31 cellular contexts compared by ENCODE assay signal in the genomic region with DNA sequence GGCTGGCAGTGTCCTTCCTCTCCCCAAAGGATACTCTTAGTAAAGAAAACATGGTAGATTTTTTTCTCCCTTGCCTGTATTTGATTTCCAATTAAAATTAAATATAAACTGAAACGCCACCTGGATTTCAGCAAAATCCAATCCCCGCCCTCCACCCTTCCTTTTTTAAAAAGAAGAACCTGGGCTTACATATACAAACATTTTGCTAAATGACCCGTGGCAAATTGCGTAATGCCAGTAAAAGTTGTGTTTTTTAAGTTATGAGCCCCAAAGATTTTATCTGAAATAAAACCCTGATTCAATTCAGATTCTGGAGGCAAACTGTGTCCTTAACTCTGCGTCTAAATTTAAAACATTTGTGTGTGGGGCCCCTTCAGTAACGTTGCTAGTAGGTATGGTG.
DNase-seq lines count a peak whose midpoint lies in the region; ATAC-seq, FAIRE-seq and TF ChIP-seq lines count a peak whose summit lies in the region.
"Had no signal": no experiment of that assay in that cellular context is flagged by ENCODE, and none has a peak within 500 bp of the region (broad histone marks: within the 10 kb centered on the region; RNA-seq: fewer than 3 reads in every experiment).

No MANE protein-coding gene starts in this region.

- H3K4me3 Mint-ChIP-seq in CD8-positive, alpha-beta T cell: no peak overlapping the region
- H3K4me3 Mint-ChIP-seq in T-helper 17 cell: no peak overlapping the region
- H3K4me3 Mint-ChIP-seq in CD4-positive, alpha-beta T cell: no peak overlapping the region
- H3K4me3 Mint-ChIP-seq: activated naive CD4-positive, alpha-beta T cell treated with anti-CD3 and anti-CD28 coated beads, Interleukin-2, amount 10 ng/mL, durations not matched to agents 7 days and 5 days; activated T-helper 1 cell treated with anti-CD3 and anti-CD28 coated beads, Interleukin-12 subunit alpha, Interleukin-12 subunit beta, Interleukin-2, Interleukin-4 antibody, amounts not matched to agents 30 ng/mL and 10 ng/mL and 1 ng/mL, durations not matched to agents 14 hours and 24 hours and 36 hours; dendritic cell treated with granulocyte-macrophage colony-stimulating factor and Interleukin-4, amounts not matched to agents 40 ng/mL and 50 ng/mL, for 4 days; endodermal cell; memory B cell; neural crest cell had no signal

- peaks cover 24% of the 10 kb centered on the region for H3K4me1 Mint-ChIP-seq in CD8-positive, alpha-beta T cell (ENCODE audit: low read depth)
- H3K4me1 Mint-ChIP-seq in T-helper 17 cell: peaks cover 8% of the 10 kb centered on the region
- H3K4me1 Mint-ChIP-seq in CD4-positive, alpha-beta T cell (ENCODE audit: low read depth): peaks cover 20% of the 10 kb centered on the region
- H3K4me1 Mint-ChIP-seq: neural crest cell had no signal

- no peak for TF ChIP-seq EP300 in HepG2 (IDR thresholded peaks at IDR 0.05; ENCODE audit: low read depth in 2 of 2, low read length in 2 of 2)
- TF ChIP-seq EP300 in HepG2 (CRISPR knock-in tag; IDR thresholded peaks at IDR 0.05; ENCODE audit: borderline replicate concordance): no peak

- peak overlapping the region; percentile 18 for H3K27ac Mint-ChIP-seq in CD8-positive, alpha-beta T cell
- peak overlapping the region; percentile 32 for H3K27ac Mint-ChIP-seq in T-helper 17 cell
- no peak overlapping the region for H3K27ac Mint-ChIP-seq in CD4-positive, alpha-beta T cell
- H3K27ac Mint-ChIP-seq: activated naive CD4-positive, alpha-beta T cell treated with anti-CD3 and anti-CD28 coated beads, Interleukin-2, amount 10 ng/mL, durations not matched to agents 7 days and 5 days; activated T-helper 1 cell treated with anti-CD3 and anti-CD28 coated beads, Interleukin-12 subunit alpha, Interleukin-12 subunit beta, Interleukin-2, Interleukin-4 antibody, amounts not matched to agents 30 ng/mL and 10 ng/mL and 1 ng/mL, durations not matched to agents 14 hours and 24 hours and 36 hours; dendritic cell treated with granulocyte-macrophage colony-stimulating factor and Interleukin-4, amounts not matched to agents 40 ng/mL and 50 ng/mL, for 4 days; endodermal cell; memory B cell; type B pancreatic cell had no signal

- DNase-seq in CD8-positive, alpha-beta T cell: no peak
- DNase-seq in Karpas-422 (no peak), T-helper 17 cell (no peak), HepG2 (ENCODE audit: low spot score) (no peak), NCI-H524 treated with DMSO at 0.1 percent for 48 hours (lab: John Stamatoyannopoulos, UW) (no peak)
- no peak for DNase-seq in central memory CD4-positive, alpha-beta T cell
- DNase-seq in CD4-positive, alpha-beta T cell: no peak
- DNase-seq: activated CD4-positive, CD25-positive, alpha-beta regulatory T cell; activated naive CD4-positive, alpha-beta T cell treated with anti-CD3 and anti-CD28 coated beads, Interleukin-2, amount 10 ng/mL, durations not matched to agents 7 days and 5 days; caudate nucleus; COR-L47; DMS79 treated with DMSO at 0.1 percent for 48 hours; endodermal cell; esophagus squamous epithelium; GF-D8; H7; left cardiac atrium; NCI-H2081 treated with DMSO at 0.1 percent for 48 hours; NCI-H446; Peyer's patch; right cardiac atrium; SIG-M5; spleen had no signal

- no peaks in the 10 kb centered on the region for H3K9me3 Mint-ChIP-seq in CD8-positive, alpha-beta T cell
- H3K9me3 Mint-ChIP-seq in CD4-positive, alpha-beta T cell: no peaks in the 10 kb centered on the region
- H3K9me3 Mint-ChIP-seq: activated naive CD4-positive, alpha-beta T cell treated with anti-CD3 and anti-CD28 coated beads, Interleukin-2, amount 10 ng/mL, durations not matched to agents 7 days and 5 days; activated T-helper 1 cell treated with anti-CD3 and anti-CD28 coated beads, Interleukin-12 subunit alpha, Interleukin-12 subunit beta, Interleukin-2, Interleukin-4 antibody, amounts not matched to agents 30 ng/mL and 10 ng/mL and 1 ng/mL, durations not matched to agents 14 hours and 24 hours and 36 hours; dendritic cell treated with granulocyte-macrophage colony-stimulating factor and Interleukin-4, amounts not matched to agents 40 ng/mL and 50 ng/mL, for 4 days; endodermal cell; memory B cell; neural crest cell; type B pancreatic cell had no signal

- no peak overlapping the region for H3K27ac ChIP-seq in CD8-positive, alpha-beta T cell (ENCODE audit: low read depth, low read length)
- H3K27ac ChIP-seq in Karpas-422 (ENCODE audit: low read length) (peak overlapping the region; percentile 49), HepG2 (ENCODE audit: extremely low read length, insufficient read depth, low read length) (no peak overlapping the region)
- H3K27ac ChIP-seq in CD4-positive, alpha-beta T cell (ENCODE audit: low read depth, low read length): no peak overlapping the region
- H3K27ac ChIP-seq: esophagus squamous epithelium, Peyer's patch had no signal

- H2AFZ ChIP-seq in Karpas-422 (ENCODE audit: low read length) (no peak overlapping the region), HepG2 (ENCODE audit: low read length) (no peak overlapping the region)

- CTCF ChIA-PET in CD8-positive, alpha-beta T cell (lab: Charles Lee): no interaction called here
- CTCF ChIA-PET in HepG2 (lab: Yijun Ruan, JAX; ENCODE audit: low intra/inter-chr PET ratio, low total read pairs): no interaction called here
- CTCF ChIA-PET in CD4-positive, alpha-beta T cell (lab: Charles Lee): no interaction called here

- H4K20me1 ChIP-seq in Karpas-422 (ENCODE audit: insufficient read depth, low read depth, low read length): no peaks in the 10 kb centered on the region
- no peaks in the 10 kb centered on the region for H4K20me1 ChIP-seq in HepG2 (ENCODE audit: insufficient read depth, low read length)

- no peaks in the 10 kb centered on the region for H3K9me3 ChIP-seq in CD8-positive, alpha-beta T cell (ENCODE audit: low read length)
- no peaks in the 10 kb centered on the region for H3K9me3 ChIP-seq in Karpas-422 (ENCODE audit: low read length)
- H3K9me3 ChIP-seq in T-helper 17 cell (ENCODE audit: control insufficient read depth, low read length, poor library complexity, severe bottlenecking): no peaks in the 10 kb centered on the region
- H3K9me3 ChIP-seq in HepG2 (ENCODE audit: low read length): no peaks in the 10 kb centered on the region
- H3K9me3 ChIP-seq in CD4-positive, alpha-beta T cell (ENCODE audit: control insufficient read depth, low read length): no peaks in the 10 kb centered on the region
- H3K9me3 ChIP-seq: esophagus squamous epithelium, Peyer's patch, spleen had no signal

- no peak for TF ChIP-seq POLR2A in HepG2 (IDR thresholded peaks at IDR 0.05; ENCODE audit: insufficient read depth in 1 of 2, low read depth in 2 of 2, low read length in 2 of 2)

- BruUV-seq in HepG2 (replicated peaks; lab: Mats Ljungman, UMichigan): no TSS peak

- H3K4me1 ChIP-seq in CD8-positive, alpha-beta T cell (ENCODE audit: insufficient read depth, low read length): no peaks in the 10 kb centered on the region
- H3K4me1 ChIP-seq in Karpas-422 (ENCODE audit: low read length): peaks cover 40% of the 10 kb centered on the region
- H3K4me1 ChIP-seq in HepG2 (ENCODE audit: insufficient read depth, low read length): peaks cover 16% of the 10 kb centered on the region
- H3K4me1 ChIP-seq: Peyer's patch had no signal

- no peak overlapping the region for H3K9ac ChIP-seq in Karpas-422 (ENCODE audit: low read length)
- H3K9ac ChIP-seq in HepG2 (ENCODE audit: insufficient read depth, low read depth, low read length): no peak overlapping the region

- ATAC-seq in CD8-positive, alpha-beta T cell: no peak
- ATAC-seq in T-helper 17 cell (no peak), HepG2 (no peak), HG03159 (IDR thresholded peaks at IDR 0.05; ENCODE audit: unreplicated experiment) (no peak)
- no peak for ATAC-seq in CD4-positive, alpha-beta T cell (ENCODE audit: poor library complexity)
- ATAC-seq: left cardiac atrium, right cardiac atrium had no signal

- no peaks in the 10 kb centered on the region for H3K9me2 ChIP-seq in Karpas-422 (replicated peaks; ENCODE audit: insufficient read depth, low read length)

- 93% methylated on average over 6 of the region's 6 CpGs for WGBS in HepG2 (ENCODE audit: low lambda C conversion rate)

- no peak overlapping the region for H3K4me2 ChIP-seq in Karpas-422 (ENCODE audit: low read depth, low read length, poor library complexity, severe bottlenecking)
- H3K4me2 ChIP-seq in HepG2 (ENCODE audit: low read depth, low read length): no peak overlapping the region

- in situ Hi-C loops in HepG2 (cut with HindIII; ENCODE audit: extremely low pct_ligation_motif_present, low pct_unique_long_range_greater_than_20kb): no loop called here

- no peak overlapping the region for H3K4me3 ChIP-seq in CD8-positive, alpha-beta T cell (ENCODE audit: low read depth, low read length)
- H3K4me3 ChIP-seq in Karpas-422 (ENCODE audit: low read length) (no peak overlapping the region), HepG2 (replicated peaks in 1 of 3; ENCODE audit: insufficient read depth in 1 of 3, low read depth in 2 of 3, low read length in 3 of 3) (no peak overlapping the region)
- H3K4me3 ChIP-seq: esophagus squamous epithelium, Peyer's patch, spleen had no signal

- FAIRE-seq in HepG2 (lab: Jason Lieb, UNC): no peak
- FAIRE-seq: astrocyte, frontal cortex had no signal

- H3K36me3 ChIP-seq in CD8-positive, alpha-beta T cell (ENCODE audit: insufficient read depth, low read length): peaks cover 12% of the 10 kb centered on the region
- peaks cover 33% of the 10 kb centered on the region; the same call in 1 of the 2 replicates for H3K36me3 ChIP-seq in Karpas-422 (ENCODE audit: insufficient read depth, low read length)
- H3K36me3 ChIP-seq in HepG2 (replicated peaks in 1 of 2; ENCODE audit: control insufficient read depth in 1 of 2, insufficient read depth in 2 of 2, low read length in 2 of 2): no peaks in the 10 kb centered on the region; a peak in 1 of 5 replicates
- H3K36me3 ChIP-seq: Peyer's patch had no signal

- H3K79me2 ChIP-seq in Karpas-422 (ENCODE audit: low read length) (peaks cover 71% of the 10 kb centered on the region), HepG2 (ENCODE audit: insufficient read depth, low read length) (no peaks in the 10 kb centered on the region)

- H3K27me3 ChIP-seq in CD8-positive, alpha-beta T cell (ENCODE audit: insufficient read depth, low read length): no peaks in the 10 kb centered on the region
- H3K27me3 ChIP-seq in Karpas-422 (ENCODE audit: low read length): no peaks in the 10 kb centered on the region
- H3K27me3 ChIP-seq in HepG2 (ENCODE audit: control insufficient read depth in 1 of 2, insufficient read depth in 2 of 2, low read length in 2 of 2): no peaks in the 10 kb centered on the region
- H3K27me3 ChIP-seq in CD4-positive, alpha-beta T cell (ENCODE audit: control insufficient read depth, insufficient read depth, low read length): no peaks in the 10 kb centered on the region
- H3K27me3 ChIP-seq: esophagus squamous epithelium, Peyer's patch, spleen had no signal

- peaks cover 64% of the 10 kb centered on the region for H3K36me3 Mint-ChIP-seq in CD8-positive, alpha-beta T cell
- no peaks in the 10 kb centered on the region for H3K36me3 Mint-ChIP-seq in T-helper 17 cell (ENCODE audit: low read depth)
- H3K36me3 Mint-ChIP-seq in CD4-positive, alpha-beta T cell (ENCODE audit: low read depth): peaks cover 73% of the 10 kb centered on the region

- TF ChIP-seq CTCF in CD8-positive, alpha-beta T cell (IDR thresholded peaks at IDR 0.05): no peak
- TF ChIP-seq CTCF in HepG2 (CRISPR knock-in tag; IDR thresholded peaks at IDR 0.05): no peak
- TF ChIP-seq CTCF in CD4-positive, alpha-beta T cell (IDR thresholded peaks at IDR 0.05): no peak

- POLR2A ChIA-PET in CD8-positive, alpha-beta T cell (lab: Charles Lee): no interaction called here
- POLR2A ChIA-PET in HepG2 (lab: Yijun Ruan, JAX): interaction anchor here (0.6 kb wide), 1 partner anchor 65 kb away, joined by 4 read pairs; no protein-coding TSS in a partner anchor
- POLR2A ChIA-PET in CD4-positive, alpha-beta T cell (lab: Charles Lee): no interaction called here

- no peaks in the 10 kb centered on the region for H3K27me3 Mint-ChIP-seq in CD8-positive, alpha-beta T cell (ENCODE audit: low read depth)
- H3K27me3 Mint-ChIP-seq in T-helper 17 cell: no peaks in the 10 kb centered on the region
- no peaks in the 10 kb centered on the region for H3K27me3 Mint-ChIP-seq in CD4-positive, alpha-beta T cell
- H3K27me3 Mint-ChIP-seq: activated naive CD4-positive, alpha-beta T cell treated with anti-CD3 and anti-CD28 coated beads, Interleukin-2, amount 10 ng/mL, durations not matched to agents 7 days and 5 days; dendritic cell treated with granulocyte-macrophage colony-stimulating factor and Interleukin-4, amounts not matched to agents 40 ng/mL and 50 ng/mL, for 4 days; memory B cell; type B pancreatic cell had no signal

- no peak for TF ChIP-seq RAD21 in HepG2 (CRISPR knock-in tag; IDR thresholded peaks at IDR 0.05)

- intact Hi-C loops in CD8-positive, alpha-beta T cell (cut with DNase I, micrococcal nuclease): loop anchor here in 1 of 2 experiments (5.0 kb wide), 1 partner anchor 33 kb away; no protein-coding TSS in a partner anchor
- intact Hi-C loops in HepG2 (cut with micrococcal nuclease; ENCODE audit: unreplicated experiment): no loop called here
- intact Hi-C loops in CD4-positive, alpha-beta T cell (cut with DNase I, micrococcal nuclease): no loop called here
